21 cellular contexts compared by ENCODE assay signal in genomic region chr2:165248238-165248637, GRCh38. TPM values are rescaled to one million over a fixed set of nuclear protein-coding genes. Genes with fewer than 3 reads are reported as not detected.
A peak's percentile ranks its signal among the peaks of the same experiment; 100 is the strongest.
DNase-seq lines count a peak whose midpoint lies in the region; TF ChIP-seq lines count a peak whose summit lies in the region.
"Had no signal": no experiment of that assay in that cellular context is flagged by ENCODE, and none has a peak within 500 bp of the region (broad histone marks: within the 10 kb centered on the region; RNA-seq: fewer than 3 reads in every experiment).

No MANE protein-coding gene starts in this region.

- DNase-seq in MM.1S (no peak), renal cortical epithelial cell (ENCODE audit: low read depth) (peak; percentile 10), right atrium auricular region (ENCODE audit: low spot score) (no peak)
- no peak for DNase-seq in stimulated activated CD4-positive, alpha-beta T cell treated with anti-CD3 and anti-CD28 coated beads, Interleukin-2, amount 100 ng/mL, for 48 hours
- DNase-seq: ACHN; BE2C; C1 segment of cervical spinal cord; CD4-positive, CD25-positive, alpha-beta regulatory T cell; CD8-positive, alpha-beta memory T cell; COR-L47; DMS 273 treated with DMSO at 0.1 percent for 48 hours; DMS53; DND-41; EL; H9 had no signal

- no peaks in the 10 kb centered on the region for H3K36me3 ChIP-seq in ACC112 (ENCODE audit: insufficient read depth, low read length)
- no peaks in the 10 kb centered on the region for H3K36me3 ChIP-seq in MM.1S (replicated peaks; ENCODE audit: insufficient read depth, low read length)
- no peaks in the 10 kb centered on the region for H3K36me3 ChIP-seq in endocrine pancreas (ENCODE audit: control insufficient read depth, insufficient read depth, low read length)
- no peaks in the 10 kb centered on the region for H3K36me3 ChIP-seq in right atrium auricular region
- H3K36me3 ChIP-seq: BE2C had no signal

- no peak overlapping the region for H3K27ac ChIP-seq in ACC112 (ENCODE audit: low read depth, low read length)
- no peak overlapping the region for H3K27ac ChIP-seq in MM.1S (ENCODE audit: low read length)
- H3K27ac ChIP-seq in right atrium auricular region = no peak overlapping the region

- H3K4me3 ChIP-seq in ACC112 (ENCODE audit: low read depth, low read length) (peak overlapping the region; percentile 48), MM.1S (ENCODE audit: low read length) (no peak overlapping the region), endocrine pancreas (ENCODE audit: control insufficient read depth, insufficient read depth, low read length) (peak overlapping the region; percentile 55), right atrium auricular region (no peak overlapping the region)
- H3K4me3 ChIP-seq: GM12878 had no signal

- TF ChIP-seq CTCF in MM.1S (IDR thresholded peaks at IDR 0.05; ENCODE audit: low read length) (no peak), right atrium auricular region (IDR thresholded peaks at IDR 0.05) (no peak)

- H4K20me1 ChIP-seq in MM.1S (ENCODE audit: insufficient read depth, low read length) = no peaks in the 10 kb centered on the region

- 0 out of 2 replicates have a peak, but pooled peaks cover 6% of the 10 kb centered on the region for H3K27me3 ChIP-seq in ACC112 (ENCODE audit: insufficient read depth, low read length)
- no peaks in the 10 kb centered on the region for H3K27me3 ChIP-seq in MM.1S (replicated peaks; ENCODE audit: insufficient read depth, low read length)
- no peaks in the 10 kb centered on the region for H3K27me3 ChIP-seq in endocrine pancreas (ENCODE audit: control insufficient read depth, insufficient read depth, low read length)
- no peaks in the 10 kb centered on the region for H3K27me3 ChIP-seq in right atrium auricular region
- H3K27me3 ChIP-seq: BE2C had no signal

- H2AFZ ChIP-seq in ACC112 (ENCODE audit: low read length, unreplicated experiment) = no peak overlapping the region
- H2AFZ ChIP-seq in MM.1S (ENCODE audit: low read length) = peak overlapping the region; percentile 39; the same call in 1 of the 2 replicates

- no peaks in the 10 kb centered on the region for H3K9me2 ChIP-seq in MM.1S (replicated peaks; ENCODE audit: insufficient read depth, low read length)

- peak overlapping the region; percentile 42 for H3K4me2 ChIP-seq in MM.1S (ENCODE audit: low read depth, low read length)

- no peak overlapping the region for H3K9ac ChIP-seq in MM.1S (ENCODE audit: low read length)
- peak overlapping the region; percentile 26 for H3K9ac ChIP-seq in endocrine pancreas (ENCODE audit: control insufficient read depth, insufficient read depth, low read length)

- no peaks in the 10 kb centered on the region for H3K9me3 ChIP-seq in MM.1S (replicated peaks; ENCODE audit: insufficient read depth, low read length)
- no peaks in the 10 kb centered on the region for H3K9me3 ChIP-seq in endocrine pancreas (ENCODE audit: control insufficient read depth, low read length)
- H3K9me3 ChIP-seq in right atrium auricular region = no peaks in the 10 kb centered on the region
- H3K9me3 ChIP-seq: BE2C had no signal

- H3K4me1 ChIP-seq in ACC112 (ENCODE audit: control insufficient read depth, insufficient read depth, low read length, unreplicated experiment) = peaks cover 4% of the 10 kb centered on the region
- no peaks in the 10 kb centered on the region for H3K4me1 ChIP-seq in MM.1S (ENCODE audit: low read length)
- peaks cover 4% of the 10 kb centered on the region for H3K4me1 ChIP-seq in endocrine pancreas (ENCODE audit: control insufficient read depth, insufficient read depth, low read length)
- H3K4me1 ChIP-seq in right atrium auricular region = no peaks in the 10 kb centered on the region
- H3K4me1 ChIP-seq: BE2C had no signal

- no peaks in the 10 kb centered on the region for H3K79me2 ChIP-seq in ACC112 (ENCODE audit: control insufficient read depth, insufficient read depth, low read length, unreplicated experiment)
- no peaks in the 10 kb centered on the region for H3K79me2 ChIP-seq in MM.1S (ENCODE audit: low read length)

- H3F3A ChIP-seq in MM.1S (ENCODE audit: insufficient read depth, low read length) = no peaks in the 10 kb centered on the region

RNA-seq across cellular contexts. Expression of gene SCN2A, which starts 9.0 kb away (rescaled TPM):
- total RNA-seq in renal cortical epithelial cell (0.35 and 15.1 TPM in 2 replicates), right atrium auricular region (1 to 10 TPM in 1 of 2 donors, under 1 TPM in 1; 0.39 to 1.0 TPM)
- total RNA-seq: CD4-positive, CD25-positive, alpha-beta regulatory T cell; CD8-positive, alpha-beta memory T cell; G401; GM12878 had no signal

RNA-seq across cellular contexts. Expression of gene SCN3A, which starts 44.4 kb away (rescaled TPM):
- total RNA-seq in renal cortical epithelial cell = 1.6 and 23.8 TPM in 2 replicates
- 1 to 10 TPM; 1.0 to 2.6 TPM for total RNA-seq in right atrium auricular region
- total RNA-seq: CD4-positive, CD25-positive, alpha-beta regulatory T cell; CD8-positive, alpha-beta memory T cell; G401; H1; H9; HepG2 had no signal

Comparison
In these comparisons a context has a peak if more than half of its experiments do, and no peak if none do; other contexts are left out.
1. H3K4me3 ChIP-seq: peak in ACC112 (single experiment) and endocrine pancreas (single experiment); none in MM.1S (single experiment) and right atrium auricular region (0 of 2).